In genomic region chrX:13101439-13102139, GRCh38 we compare ENCODE assay signal across 1 cellular context.
TF ChIP-seq lines count a peak whose summit lies in the region.

No MANE protein-coding gene starts in this region.

TF ChIP-seq in WTC11, 78 proteins besides CTCF, POLR2A, EP300 and RAD21 (continued from another document):
- no peak for TF ChIP-seq ZNF281 (CRISPR knock-in tag; IDR thresholded peaks at IDR 0.05)
- TF ChIP-seq AR (CRISPR knock-in tag; IDR thresholded peaks at IDR 0.05): no peak
- no peak for TF ChIP-seq ATF2 (CRISPR knock-in tag; IDR thresholded peaks at IDR 0.05; ENCODE audit: borderline replicate concordance, low read depth)
- TF ChIP-seq GRHL2 (CRISPR knock-in tag; IDR thresholded peaks at IDR 0.05; ENCODE audit: insufficient replicate concordance, severe bottlenecking): no peak
- no peak for TF ChIP-seq RORB (CRISPR knock-in tag; IDR thresholded peaks at IDR 0.05)
